Comparison of ENCODE assay signal across 21 cellular contexts in the genomic region with DNA sequence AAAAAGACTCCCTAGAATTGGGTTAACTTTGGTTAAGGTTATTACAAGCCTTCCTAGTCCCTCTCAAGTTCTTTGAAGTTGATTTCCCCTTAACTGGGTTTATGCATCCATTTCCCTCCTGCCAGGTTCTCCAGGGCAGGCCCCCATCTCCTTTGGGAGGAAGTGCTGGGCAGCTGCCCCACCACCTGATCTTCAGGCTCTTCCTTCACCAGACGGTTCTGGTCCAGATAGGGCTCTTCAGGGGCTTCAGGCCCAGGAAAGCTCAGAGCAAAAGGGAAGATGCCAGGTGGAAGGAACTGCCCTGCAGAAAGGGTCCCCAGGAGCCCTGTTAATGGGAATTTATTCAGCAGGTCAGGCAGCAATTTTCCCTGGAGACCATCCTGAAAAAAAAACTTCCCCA. TPM values are rescaled to one million over a fixed set of nuclear protein-coding genes. Genes with fewer than 3 reads are reported as not detected.
DNase-seq lines count a peak whose midpoint lies in the region; ATAC-seq and TF ChIP-seq lines count a peak whose summit lies in the region.
"Had no signal": no experiment of that assay in that cellular context is flagged by ENCODE, and none has a peak within 500 bp of the region (broad histone marks: within the 10 kb centered on the region; RNA-seq: fewer than 3 reads in every experiment).

No MANE protein-coding gene starts in this region.

- peaks cover 11 to 13% of the 10 kb centered on the region in 2 donors for H3K4me1 Mint-ChIP-seq in natural killer cell treated with Interleukin-12 subunit alpha and Interleukin-12 subunit beta and Interleukin-15 and Interleukin-18, amount 100 ng/mL, for 72 hours (ENCODE audit: low read depth in 2 of 2)

- no peaks in the 10 kb centered on the region for H4K20me1 ChIP-seq in SK-N-SH (ENCODE audit: insufficient read depth)

- intact Hi-C loops in thyroid gland (cut with DNase I): no loop called here

- H3K4me2 ChIP-seq in SK-N-SH: no peak overlapping the region

- no peak for TF ChIP-seq EP300 in SK-N-SH (IDR thresholded peaks at IDR 0.05; ENCODE audit: borderline replicate concordance in 1 of 2, low read depth in 1 of 2, low read length in 1 of 2)

- peaks cover 0 to 6% of the 10 kb centered on the region in 2 experiments; a peak in 1 of 4 replicates for H3K4me1 ChIP-seq in SK-N-SH (ENCODE audit: control insufficient read depth in 1 of 2, insufficient read depth in 2 of 2, low read depth in 1 of 2, low read length in 1 of 2)
- H3K4me1 ChIP-seq in muscle layer of duodenum (ENCODE audit: control insufficient read depth in 1 of 2, insufficient read depth in 2 of 2, low read length in 2 of 2): peaks cover 0 to 32% of the 10 kb centered on the region in 2 donors
- H3K4me1 ChIP-seq in thyroid gland: peaks cover 13 to 18% of the 10 kb centered on the region in 2 donors

- ATAC-seq in SK-N-SH treated with all-trans-retinoic acid at 6 μM for 48 hours (no peak), GM21447 (IDR thresholded peaks at IDR 0.05; ENCODE audit: unreplicated experiment) (no peak)
- ATAC-seq in natural killer cell treated with Interleukin-12 subunit alpha and Interleukin-12 subunit beta and Interleukin-15 and Interleukin-18, amount 100 ng/mL, for 72 hours: no peak
- ATAC-seq: GM12878 had no signal

- 56% methylated on average over 1 of the region's 1 CpG for WGBS in SK-N-SH (ENCODE audit: low lambda C conversion rate)
- 25 to 45% methylated on average over 1 of the region's 1 CpG for WGBS in thyroid gland, 2 donors

- H3K36me3 ChIP-seq in SK-N-SH (replicated peaks in 1 of 2; ENCODE audit: control insufficient read depth in 1 of 2, insufficient read depth in 2 of 2, low read length in 1 of 2): peaks cover 0 to 27% of the 10 kb centered on the region in 2 experiments
- H3K36me3 ChIP-seq in muscle layer of duodenum (ENCODE audit: control insufficient read depth in 1 of 2, insufficient read depth in 2 of 2, low read length in 2 of 2): peaks cover 0 to 16% of the 10 kb centered on the region in 2 donors
- H3K36me3 ChIP-seq in thyroid gland: no peaks in the 10 kb centered on the region

- TF ChIP-seq POLR2A in thyroid gland (IDR thresholded peaks at IDR 0.05): no peak

- H3F3A ChIP-seq in SK-N-SH (replicated peaks; ENCODE audit: insufficient read depth): peaks cover 5% of the 10 kb centered on the region

- POLR2A ChIA-PET in SK-N-SH (lab: Yijun Ruan, JAX): no interaction called here

- TF ChIP-seq RAD21 in SK-N-SH (IDR thresholded peaks at IDR 0.05; ENCODE audit: low read length): no peak

- no peaks in the 10 kb centered on the region for H3K9me2 ChIP-seq in SK-N-SH

- H2AFZ ChIP-seq in SK-N-SH (ENCODE audit: low read depth): no peak overlapping the region

- DNase-seq in SK-N-SH (peak; percentile 6), epithelial cell of proximal tubule (ENCODE audit: low read depth) (no peak), NCI-H2227 (lab: John Stamatoyannopoulos, UW; ENCODE audit: unreplicated experiment) (no peak), thyroid gland (no peak)
- no peak for DNase-seq in natural killer cell treated with Interleukin-12 subunit alpha and Interleukin-12 subunit beta and Interleukin-15 and Interleukin-18, amount 100 ng/mL, for 72 hours (ENCODE audit: low spot score)
- DNase-seq: CD4-positive, alpha-beta T cell; DMS53; NCI-H1105; NCI-H2081; NCI-H2171 treated with DMSO at 0.1 percent for 48 hours; NCI-H748 treated with DMSO at 0.1 percent for 48 hours; SHP77 had no signal

- no peaks in the 10 kb centered on the region for H3K9me3 Mint-ChIP-seq in natural killer cell treated with Interleukin-12 subunit alpha and Interleukin-12 subunit beta and Interleukin-15 and Interleukin-18, amount 100 ng/mL, for 72 hours
- H3K9me3 Mint-ChIP-seq: CD4-positive, alpha-beta T cell had no signal

- H3K79me2 ChIP-seq in SK-N-SH (ENCODE audit: insufficient read depth): no peaks in the 10 kb centered on the region

- peaks cover 24% of the 10 kb centered on the region; the same call in 1 of the 2 replicates for H3K27me3 ChIP-seq in SK-N-SH (ENCODE audit: insufficient read depth)
- peaks cover 3% of the 10 kb centered on the region for H3K27me3 ChIP-seq in muscle layer of duodenum (ENCODE audit: low read depth, low read length)
- no peaks in the 10 kb centered on the region for H3K27me3 ChIP-seq in thyroid gland

- no peak overlapping the region for H3K4me3 ChIP-seq in SK-N-SH (ENCODE audit: low read depth in 2 of 2, low read length in 1 of 2)
- peak overlapping the region; percentile 65 for H3K4me3 ChIP-seq in epithelial cell of proximal tubule (ENCODE audit: low read depth, low read length)
- H3K4me3 ChIP-seq in muscle layer of duodenum (ENCODE audit: low read depth in 1 of 2, low read length in 2 of 2): peak overlapping the region in 1 of 2 donors; percentile 54
- H3K4me3 ChIP-seq in thyroid gland (replicated peaks in 1 of 3): no peak overlapping the region
- H3K4me3 ChIP-seq: GM12878 had no signal

- no peak overlapping the region for H3K27ac Mint-ChIP-seq in natural killer cell treated with Interleukin-12 subunit alpha and Interleukin-12 subunit beta and Interleukin-15 and Interleukin-18, amount 100 ng/mL, for 72 hours
- H3K27ac Mint-ChIP-seq: CD4-positive, alpha-beta T cell had no signal

- no peak overlapping the region for H3K9ac ChIP-seq in SK-N-SH

- no peak overlapping the region for H3K4me3 Mint-ChIP-seq in natural killer cell treated with Interleukin-12 subunit alpha and Interleukin-12 subunit beta and Interleukin-15 and Interleukin-18, amount 100 ng/mL, for 72 hours
- H3K4me3 Mint-ChIP-seq: CD4-positive, alpha-beta T cell had no signal

- peaks cover 17 to 20% of the 10 kb centered on the region in 2 donors for H3K27me3 Mint-ChIP-seq in natural killer cell treated with Interleukin-12 subunit alpha and Interleukin-12 subunit beta and Interleukin-15 and Interleukin-18, amount 100 ng/mL, for 72 hours

- H3K27ac ChIP-seq in SK-N-SH (ENCODE audit: low read depth in 2 of 2, low read length in 1 of 2): no peak overlapping the region
- H3K27ac ChIP-seq in muscle layer of duodenum (ENCODE audit: low read length): peak overlapping the region; percentile 43
- no peak overlapping the region for H3K27ac ChIP-seq in thyroid gland

- H3K9me3 ChIP-seq in SK-N-SH (no peaks in the 10 kb centered on the region), muscle layer of duodenum (ENCODE audit: control insufficient read depth in 1 of 2, low read length in 2 of 2) (no peaks in the 10 kb centered on the region), thyroid gland (no peaks in the 10 kb centered on the region)

- TF ChIP-seq CTCF in SK-N-SH (IDR thresholded peaks at IDR 0.05) (no peak), epithelial cell of proximal tubule (conservative IDR thresholded peaks at IDR 0.05; ENCODE audit: low read depth, low read length) (no peak), thyroid gland (IDR thresholded peaks at IDR 0.05) (no peak)

- peaks cover 9% of the 10 kb centered on the region for H3K36me3 Mint-ChIP-seq in natural killer cell treated with Interleukin-12 subunit alpha and Interleukin-12 subunit beta and Interleukin-15 and Interleukin-18, amount 100 ng/mL, for 72 hours

- CTCF ChIA-PET in SK-N-SH (lab: Yijun Ruan, JAX): interaction anchor here (1.4 to 1.7 kb wide), 2 partner anchors 21 to 724 kb away, joined by 3 to 4 read pairs; no protein-coding TSS in a partner anchor

TF ChIP-seq in SK-N-SH, 30 proteins besides CTCF, POLR2A, EP300 and RAD21 (continues in another document):
- TF ChIP-seq TEAD4 (IDR thresholded peaks at IDR 0.05; ENCODE audit: borderline replicate concordance, insufficient read depth) (no peak), TCF12 (IDR thresholded peaks at IDR 0.05) (no peak)

TF ChIP-seq in SK-N-SH treated with all-trans-retinoic acid at 6 μM for 48 hours, 23 proteins besides CTCF, POLR2A, EP300 and RAD21:
- TF ChIP-seq TOX (CRISPR knock-in tag; IDR thresholded peaks at IDR 0.05; ENCODE audit: borderline replicate concordance): no peak
- TF ChIP-seq BACH2 (CRISPR knock-in tag; IDR thresholded peaks at IDR 0.05; ENCODE audit: borderline replicate concordance): no peak
- TF ChIP-seq ZC3H10 (CRISPR knock-in tag; IDR thresholded peaks at IDR 0.05): no peak
TF ChIP-seq in SK-N-SH treated with all-trans-retinoic acid at 6 μM for 48 hours: peak in this region for 0.

RNA-seq across cellular contexts. Expression of a gene that starts 2.1 kb away (rescaled TPM):
- polyA plus RNA-seq in SK-N-SH (2012; rRNA removed): 0.11 and 0.25 TPM in 2 replicates
- polyA plus RNA-seq in SK-N-SH (2012; cell fraction: cytosol; rRNA removed): 0.08 and 0.17 TPM in 2 replicates
- polyA plus RNA-seq in SK-N-SH (2012; cell fraction: nucleus; rRNA removed): 0.10 and 0.33 TPM in 2 replicates
- not detected in 2 replicates for total RNA-seq in epithelial cell of proximal tubule
- under 1 TPM in 1 of 4 donors, not detected in 3; 0.44 TPM for total RNA-seq in thyroid gland
- total RNA-seq in natural killer cell treated with Interleukin-12 subunit alpha and Interleukin-12 subunit beta and Interleukin-15 and Interleukin-18, amount 100 ng/mL, for 72 hours: not detected
- total RNA-seq: A172; CD4-positive, alpha-beta T cell; GM12878; H4; NCI-H460; RPMI7951 had no signal
- polyA plus RNA-seq: BJ, GM12878 had no signal

RNA-seq across cellular contexts. Expression of a gene that starts 58.3 kb away (rescaled TPM):
- polyA plus RNA-seq in SK-N-SH (2012; rRNA removed): 26.9 and 36.1 TPM in 2 replicates
- 30.7 and 35.1 TPM in 2 replicates for polyA plus RNA-seq in SK-N-SH (2012; cell fraction: cytosol; rRNA removed)
- polyA plus RNA-seq in SK-N-SH (2012; cell fraction: nucleus; rRNA removed): 22.5 and 37.2 TPM in 2 replicates
- total RNA-seq in epithelial cell of proximal tubule (32.9 and 34.1 TPM in 2 replicates), thyroid gland (100 to 1,000 TPM in 1 of 4 donors, 10 to 100 TPM in 3; 51.8 to 122 (median 63.3) TPM)
- 10 to 100 TPM; 27.5 to 37.6 TPM for total RNA-seq in natural killer cell treated with Interleukin-12 subunit alpha and Interleukin-12 subunit beta and Interleukin-15 and Interleukin-18, amount 100 ng/mL, for 72 hours
